In the genomic region with DNA sequence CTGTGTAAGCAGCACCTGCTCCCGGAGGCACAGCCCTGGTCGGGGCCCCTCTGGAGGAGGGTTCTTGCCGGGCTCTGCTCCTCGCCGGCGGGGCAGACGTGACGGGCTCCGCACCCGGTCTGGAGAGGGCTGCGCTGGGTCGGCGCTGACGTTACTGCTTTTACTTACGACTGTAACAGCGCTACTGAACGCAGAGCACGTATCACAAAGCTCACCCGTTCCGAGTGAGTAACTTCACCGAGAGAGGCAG, we compare ENCODE assay signal across 8 cellular contexts. TPM values are rescaled to one million over a fixed set of nuclear protein-coding genes. Genes with fewer than 3 reads are reported as not detected.
DNase-seq lines count a peak whose midpoint lies in the region; ATAC-seq and TF ChIP-seq lines count a peak whose summit lies in the region.

No MANE protein-coding gene starts in this region.

- H3K36me3 ChIP-seq in SK-N-MC (ENCODE audit: insufficient read depth, low read length) = no peaks in the 10 kb centered on the region
- no peaks in the 10 kb centered on the region for H3K36me3 ChIP-seq in kidney epithelial cell (ENCODE audit: control insufficient read depth, insufficient read depth, low read length)

- TF ChIP-seq CTCF in astrocyte of the spinal cord (IDR thresholded peaks at IDR 0.05; ENCODE audit: low read depth, low read length) = no peak
- no peak for TF ChIP-seq CTCF in kidney epithelial cell (IDR thresholded peaks at IDR 0.05; ENCODE audit: insufficient read depth, low read length, poor library complexity, severe bottlenecking)

- in situ Hi-C loops in astrocyte of the spinal cord (cut with HindIII; ENCODE audit: low sequenced_read_pairs) = no loop called here

- peak overlapping the region; percentile 96 for H3K9ac ChIP-seq in SK-N-MC (ENCODE audit: insufficient read length)

- ATAC-seq in HG02938 (IDR thresholded peaks at IDR 0.05; ENCODE audit: unreplicated experiment) = peak; percentile 20

- H3K9me3 ChIP-seq in SK-N-MC (ENCODE audit: low read depth, low read length) = no peaks in the 10 kb centered on the region

- H3K4me3 ChIP-seq in SK-N-MC (peak overlapping the region; percentile 99), astrocyte of the spinal cord (ENCODE audit: low read depth, low read length) (peak overlapping the region; percentile 72), kidney epithelial cell (ENCODE audit: low read depth, low read length) (peak overlapping the region; percentile 82)

- DNase-seq in NCI-H1105 treated with DMSO at 0.1 percent for 48 hours (lab: John Stamatoyannopoulos, UW) (peak; percentile 7), NCI-H1105 (lab: John Stamatoyannopoulos, UW) (no peak), SK-N-MC (ENCODE audit: low read depth, low spot score) (no peak), astrocyte of the spinal cord (ENCODE audit: low read depth, low spot score) (peak; percentile 65), kidney epithelial cell (ENCODE audit: low read depth) (no peak), iPS-NIHi11 (ENCODE audit: low spot score) (no peak)
- peak; percentile 20 to 33 for DNase-seq in stimulated activated CD8-positive, alpha-beta memory T cell treated with anti-CD3 and anti-CD28 coated beads, Interleukin-2, amount 100 ng/mL, for 1 hour (ENCODE audit: low read depth in 2 of 2)

- peak overlapping the region; percentile 98 for H3K27ac ChIP-seq in SK-N-MC

- peaks cover 6% of the 10 kb centered on the region for H3K27me3 ChIP-seq in kidney epithelial cell (ENCODE audit: control insufficient read depth, insufficient read depth, low read length)

RNA-seq across cellular contexts. Expression of a gene that starts 1.3 kb away (rescaled TPM):
- 16.5 and 26.9 TPM in 2 replicates for total RNA-seq in kidney epithelial cell

RNA-seq across cellular contexts. Expression of a gene that starts 18.8 kb away (rescaled TPM):
- total RNA-seq in kidney epithelial cell = 54.9 and 63.1 TPM in 2 replicates

RNA-seq across cellular contexts. Expression of a gene that starts 21.8 kb away (rescaled TPM):
- total RNA-seq in kidney epithelial cell = 0.46 and 2.3 TPM in 2 replicates

RNA-seq across cellular contexts. Expression of a gene that starts 28.4 kb away (rescaled TPM):
- not detected in 2 replicates for total RNA-seq in kidney epithelial cell

RNA-seq across cellular contexts. Expression of a gene that starts 42.2 kb away (rescaled TPM):
- total RNA-seq in kidney epithelial cell = 0.08 TPM in 1 of 2 replicates, not detected in the other

Comparison
In these comparisons a context has a peak if more than half of its experiments do, and no peak if none do; other contexts are left out.
1. DNase-seq: peak in NCI-H1105 treated with DMSO at 0.1 percent for 48 hours (single experiment), astrocyte of the spinal cord (single experiment) and stimulated activated CD8-positive, alpha-beta memory T cell treated with anti-CD3 and anti-CD28 coated beads, Interleukin-2, amount 100 ng/mL, for 1 hour (2 of 2); none in NCI-H1105 (single experiment), SK-N-MC (single experiment), kidney epithelial cell (single experiment) and iPS-NIHi11 (single experiment).
2. Peak in every context shown above with its lines, with median percentiles within 50 percentile points of each other: H3K4me3 ChIP-seq.